In genomic region chr11:31619980-31620379, GRCh38 we compare ENCODE assay signal across 17 cellular contexts.
DNase-seq lines count a peak whose midpoint lies in the region; ATAC-seq lines count a peak whose summit lies in the region.
"Had no signal": no experiment of that assay in that cellular context is flagged by ENCODE, and none has a peak within 500 bp of the region (broad histone marks: within the 10 kb centered on the region; RNA-seq: fewer than 3 reads in every experiment).

No MANE protein-coding gene starts in this region.

- ATAC-seq in GM18909 (IDR thresholded peaks at IDR 0.05; ENCODE audit: poor library complexity, unreplicated experiment) (peak; percentile 62), HG02623 (IDR thresholded peaks at IDR 0.05; ENCODE audit: unreplicated experiment) (peak; percentile 77), HG03457 (IDR thresholded peaks at IDR 0.05; ENCODE audit: unreplicated experiment) (peak; percentile 63)
- ATAC-seq: activated CD8-positive, alpha-beta T cell treated with anti-CD3 and anti-CD28 coated beads, Interleukin-2, amount 10 ng/mL, durations not matched to agents 7 days and 5 days; heart left ventricle had no signal

- DNase-seq in EH (ENCODE audit: low read depth) (peak; percentile 1), NCI-H1417 treated with DMSO at 0.1 percent for 48 hours (lab: John Stamatoyannopoulos, UW) (no peak), hippocampal formation (lab: John Stamatoyannopoulos, UW) (no peak)
- no peak for DNase-seq in stimulated activated naive CD4-positive, alpha-beta T cell (lab: John Stamatoyannopoulos, UW)
- no peak for DNase-seq in stimulated activated CD4-positive, alpha-beta T cell treated with anti-CD3 and anti-CD28 coated beads, Interleukin-4, amount 100 ng/mL, for 4 hours
- DNase-seq: activated CD4-positive, CD25-positive, alpha-beta regulatory T cell; activated CD8-positive, alpha-beta T cell treated with anti-CD3 and anti-CD28 coated beads, Interleukin-2, amount 10 ng/mL, durations not matched to agents 7 days and 5 days; cortex of kidney; heart left ventricle; MM.1S; NCI-H187; NCI-H446 treated with DMSO at 0.1 percent for 48 hours; NK-92 treated with Interleukin-12 subunit alpha and Interleukin-12 subunit beta, amount 100 ng/mL, for 24 hours; SK-N-SH had no signal
